8 cellular contexts compared by ENCODE assay signal in genomic region chr9:128419061-128419925, GRCh38. TPM values are rescaled to one million over a fixed set of nuclear protein-coding genes. Genes with fewer than 3 reads are reported as not detected.
DNase-seq lines count a peak whose midpoint lies in the region; ATAC-seq and TF ChIP-seq lines count a peak whose summit lies in the region.

No MANE protein-coding gene starts in this region.

- in situ Hi-C loops in GM23248 (cut with MboI), result no loop called here

- no peaks in the 10 kb centered on the region for H3K9me3 Mint-ChIP-seq in natural killer cell treated with Interleukin-12 subunit alpha and Interleukin-12 subunit beta and Interleukin-15 and Interleukin-18, amount 100 ng/mL, for 72 hours

- H3K4me1 Mint-ChIP-seq in natural killer cell treated with Interleukin-12 subunit alpha and Interleukin-12 subunit beta and Interleukin-15 and Interleukin-18, amount 100 ng/mL, for 72 hours (ENCODE audit: low read depth in 2 of 2), result peaks cover 5% of the 10 kb centered on the region in 2 donors

- H3K36me3 ChIP-seq in GM23248 (ENCODE audit: low read depth), result peaks cover under 1% of the 10 kb centered on the region; the same call in 1 of the 2 replicates

- H3K9me3 ChIP-seq in GM23248 (ENCODE audit: low read depth), result no peaks in the 10 kb centered on the region

- TF ChIP-seq CTCF in omental fat pad (IDR thresholded peaks at IDR 0.05), result no peak

- peak overlapping the region; percentile 80 for H3K4me3 Mint-ChIP-seq in natural killer cell treated with Interleukin-12 subunit alpha and Interleukin-12 subunit beta and Interleukin-15 and Interleukin-18, amount 100 ng/mL, for 72 hours

- DNase-seq in GM23248 (peak; percentile 67), NCI-H2196 (lab: John Stamatoyannopoulos, UW; ENCODE audit: unreplicated experiment) (peak; percentile 64), caudate nucleus (lab: John Stamatoyannopoulos, UW) (peak in 6 of 61 donors; percentile 9 to 29 (median 22)), omental fat pad (ENCODE audit: low spot score) (no peak), middle frontal gyrus (ENCODE audit: extremely low spot score, low spot score) (no peak), amniotic stem cell (lab: John Stamatoyannopoulos, UW) (no peak)
- DNase-seq in natural killer cell treated with Interleukin-12 subunit alpha and Interleukin-12 subunit beta and Interleukin-15 and Interleukin-18, amount 100 ng/mL, for 72 hours (ENCODE audit: low spot score), result no peak

- no peak overlapping the region for H3K27ac ChIP-seq in GM23248
- H3K27ac ChIP-seq in caudate nucleus (ENCODE audit: low read depth, low read length), result peak overlapping the region; percentile 67

- 5 to 7% methylated on average over 28 of the region's 28 CpGs for WGBS in GM23248 (ENCODE audit: low coverage in 1 of 2, low lambda C conversion rate in 2 of 2, missing lambda C conversion rate in 2 of 2), 2 experiments

- H3K4me2 ChIP-seq in GM23248 (ENCODE audit: unreplicated experiment), result peak overlapping the region; percentile 80

- peaks cover 27% of the 10 kb centered on the region for H3K4me1 ChIP-seq in GM23248 (ENCODE audit: insufficient read depth)

- no peaks in the 10 kb centered on the region for H3K36me3 Mint-ChIP-seq in natural killer cell treated with Interleukin-12 subunit alpha and Interleukin-12 subunit beta and Interleukin-15 and Interleukin-18, amount 100 ng/mL, for 72 hours

- peak overlapping the region; percentile 97 for H2AFZ ChIP-seq in GM23248

- peaks cover 21% of the 10 kb centered on the region in 2 donors for H3K27me3 Mint-ChIP-seq in natural killer cell treated with Interleukin-12 subunit alpha and Interleukin-12 subunit beta and Interleukin-15 and Interleukin-18, amount 100 ng/mL, for 72 hours

- peak overlapping the region; percentile 96 for H3K9ac ChIP-seq in GM23248

- H3K27ac Mint-ChIP-seq in natural killer cell treated with Interleukin-12 subunit alpha and Interleukin-12 subunit beta and Interleukin-15 and Interleukin-18, amount 100 ng/mL, for 72 hours, result no peak overlapping the region

- ATAC-seq in natural killer cell treated with Interleukin-12 subunit alpha and Interleukin-12 subunit beta and Interleukin-15 and Interleukin-18, amount 100 ng/mL, for 72 hours, result no peak
- ATAC-seq in GM18868 (IDR thresholded peaks at IDR 0.05; ENCODE audit: unreplicated experiment), result no peak
- no peak for ATAC-seq in omental fat pad (ENCODE audit: low FRiP score)

- peak overlapping the region; percentile 92 for H3K4me3 ChIP-seq in GM23248

- H4K20me1 ChIP-seq in GM23248 (ENCODE audit: insufficient read depth), result no peaks in the 10 kb centered on the region

- H3F3A ChIP-seq in GM23248 (ENCODE audit: insufficient read depth), result no peaks in the 10 kb centered on the region

- peaks cover 20% of the 10 kb centered on the region for H3K79me2 ChIP-seq in GM23248 (ENCODE audit: insufficient read depth)

- H3K27me3 ChIP-seq in GM23248 (replicated peaks; ENCODE audit: insufficient read depth), result peaks cover 17% of the 10 kb centered on the region

- no peaks in the 10 kb centered on the region for H3K9me2 ChIP-seq in GM23248 (ENCODE audit: insufficient read depth)

RNA-seq across cellular contexts. Expression of gene CERCAM, which starts 1.4 kb away (rescaled TPM):
- 474 and 525 TPM in 2 replicates for total RNA-seq in GM23248 (2014; rRNA removed; shearing (Covaris generic))
- polyA plus RNA-seq in GM23248 (2016; fragmentation: Nextera tagmentation; extraction: Ambion mirVana), result 596 and 633 TPM in 2 replicates
- 1 to 10 TPM; 7.4 TPM for total RNA-seq in natural killer cell treated with Interleukin-12 subunit alpha and Interleukin-12 subunit beta and Interleukin-15 and Interleukin-18, amount 100 ng/mL, for 72 hours
- total RNA-seq in omental fat pad, result 10 to 100 TPM; 18.5 to 51.9 (median 24.1) TPM

RNA-seq across cellular contexts. Expression of gene ODF2, which starts 36.5 kb away (rescaled TPM):
- total RNA-seq in GM23248 (2014; rRNA removed; shearing (Covaris generic)), result 29.5 and 37.9 TPM in 2 replicates
- 32.1 and 34.8 TPM in 2 replicates for polyA plus RNA-seq in GM23248 (2016; fragmentation: Nextera tagmentation; extraction: Ambion mirVana)
- total RNA-seq in natural killer cell treated with Interleukin-12 subunit alpha and Interleukin-12 subunit beta and Interleukin-15 and Interleukin-18, amount 100 ng/mL, for 72 hours, result 10 to 100 TPM; 55.4 to 95.2 TPM
- total RNA-seq in omental fat pad, result 10 to 100 TPM; 16.8 to 27.1 (median 20.8) TPM

RNA-seq across cellular contexts. Expression of gene URM1, which starts 48.1 kb away (rescaled TPM):
- 39.2 and 59.2 TPM in 2 replicates for total RNA-seq in GM23248 (2014; rRNA removed; shearing (Covaris generic))
- polyA plus RNA-seq in GM23248 (2016; fragmentation: Nextera tagmentation; extraction: Ambion mirVana), result 60.9 and 64.4 TPM in 2 replicates
- total RNA-seq in natural killer cell treated with Interleukin-12 subunit alpha and Interleukin-12 subunit beta and Interleukin-15 and Interleukin-18, amount 100 ng/mL, for 72 hours, result 10 to 100 TPM; 83.6 to 89.4 TPM
- 10 to 100 TPM; 19.8 to 26.0 (median 23.8) TPM for total RNA-seq in omental fat pad

Comparison
In these comparisons a context has a peak if more than half of its experiments do, and no peak if none do; other contexts are left out.
1. DNase-seq: peak in GM23248 (single experiment) and NCI-H2196 (single experiment); none in natural killer cell treated with Interleukin-12 subunit alpha and Interleukin-12 subunit beta and Interleukin-15 and Interleukin-18, amount 100 ng/mL, for 72 hours (single experiment), omental fat pad (single experiment), middle frontal gyrus (single experiment) and amniotic stem cell (single experiment).